10 cellular contexts compared by ENCODE assay signal in the genomic region with DNA sequence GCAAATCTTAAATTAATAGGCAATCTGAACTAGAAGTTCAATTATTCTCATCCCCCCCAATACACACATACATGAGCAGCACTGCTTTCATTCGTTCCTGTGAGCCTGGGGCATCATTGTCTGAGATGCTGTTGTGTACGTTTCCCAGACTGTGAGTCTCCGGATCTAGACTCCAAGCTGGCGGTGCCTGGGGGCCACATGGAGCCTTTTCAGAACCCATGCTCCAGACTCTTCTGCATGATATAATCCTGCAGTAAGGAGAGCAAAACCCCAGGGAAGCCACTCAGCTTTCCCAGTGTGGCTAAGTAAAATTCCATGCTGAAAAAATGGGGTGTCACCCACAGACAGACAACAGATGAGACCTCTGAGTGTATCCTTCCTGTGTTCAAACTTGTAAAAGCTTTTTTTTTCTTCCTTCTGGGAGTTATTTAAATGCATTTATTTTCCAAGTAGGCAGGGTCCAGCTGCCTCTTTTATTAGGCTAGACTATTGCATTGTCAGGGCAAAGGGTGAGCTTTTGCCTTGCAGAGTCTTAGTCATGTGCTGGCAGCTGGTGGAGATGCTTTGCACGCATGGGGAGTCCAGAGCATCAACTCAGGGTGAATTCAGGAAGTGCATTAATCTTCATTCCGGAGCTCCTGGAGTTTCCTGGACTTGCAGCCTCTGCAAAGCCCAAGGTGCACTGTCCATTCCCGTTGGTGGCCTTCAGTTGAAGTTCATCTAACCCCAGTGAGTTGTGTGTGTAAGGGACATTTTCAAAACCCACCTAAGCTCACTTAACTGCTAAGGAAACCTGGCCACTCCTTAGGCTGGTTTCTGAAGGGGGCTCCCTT.
A peak's percentile ranks its signal among the peaks of the same experiment; 100 is the strongest.
DNase-seq lines count a peak whose midpoint lies in the region; ATAC-seq lines count a peak whose summit lies in the region.
"Had no signal": no experiment of that assay in that cellular context is flagged by ENCODE, and none has a peak within 500 bp of the region (broad histone marks: within the 10 kb centered on the region; RNA-seq: fewer than 3 reads in every experiment).

No MANE protein-coding gene starts in this region.

- peak; percentile 66 for DNase-seq in NCI-H226
- DNase-seq in hepatic stellate cell (ENCODE audit: low spot score): peak; percentile 82
- DNase-seq in stimulated activated CD4-positive, alpha-beta T cell treated with anti-CD3 and anti-CD28 coated beads, Interleukin-4, amount 100 ng/mL, for 1 hour: no peak
- DNase-seq in activated naive CD4-positive, alpha-beta T cell treated with anti-CD3 and anti-CD28 coated beads, Interleukin-2, amount 50 U/mL, for 16 hours: no peak
- DNase-seq in hippocampal formation (lab: John Stamatoyannopoulos, UW): no peak
- DNase-seq: GDM1 had no signal

- H3K4me2 ChIP-seq in BLaER1 treated with 17β-estradiol and CSF1 and Interleukin-3, amounts not matched to agents 10 nM and 100 nM: peak overlapping the region; percentile 50 to 90 (median 82)

- H4K20me1 ChIP-seq in BLaER1 treated with 17β-estradiol and CSF1 and Interleukin-3, amounts not matched to agents 10 nM and 100 nM: no peaks in the 10 kb centered on the region

- no peaks in the 10 kb centered on the region for H3K36me3 ChIP-seq in BLaER1 treated with 17β-estradiol and CSF1 and Interleukin-3, amounts not matched to agents 10 nM and 100 nM
- H3K36me3 ChIP-seq: gastrocnemius medialis had no signal

- peaks cover 0 to 10% (median 0%) of the 10 kb centered on the region in 11 experiments; a peak in 5 of 22 replicates for H3K9me3 ChIP-seq in BLaER1 treated with 17β-estradiol and CSF1 and Interleukin-3, amounts not matched to agents 10 nM and 100 nM (replicated peaks in 1 of 11)
- H3K9me3 ChIP-seq: gastrocnemius medialis had no signal

- peak overlapping the region in 10 of 11 experiments; percentile 22 to 91 (median 76); a peak in 18 of 22 replicates for H3K27ac ChIP-seq in BLaER1 treated with 17β-estradiol and CSF1 and Interleukin-3, amounts not matched to agents 10 nM and 100 nM
- H3K27ac ChIP-seq: gastrocnemius medialis had no signal

- ATAC-seq in GM21447 (IDR thresholded peaks at IDR 0.05; ENCODE audit: unreplicated experiment): peak; percentile 45
- ATAC-seq in HG03039 (IDR thresholded peaks at IDR 0.05; ENCODE audit: unreplicated experiment): no peak
- ATAC-seq: gastrocnemius medialis had no signal

- peak overlapping the region in 1 of 10 experiments; percentile 17; a peak in 2 of 20 replicates for H3K4me3 ChIP-seq in BLaER1 treated with 17β-estradiol and CSF1 and Interleukin-3, amounts not matched to agents 10 nM and 100 nM
- H3K4me3 ChIP-seq: gastrocnemius medialis had no signal

- H3K9ac ChIP-seq in BLaER1 treated with 17β-estradiol and CSF1 and Interleukin-3, amounts not matched to agents 10 nM and 100 nM: peak overlapping the region in 8 of 11 experiments; percentile 26 to 76 (median 68); a peak in 13 of 22 replicates

- H3K4me1 ChIP-seq in BLaER1 treated with 17β-estradiol and CSF1 and Interleukin-3, amounts not matched to agents 10 nM and 100 nM: peaks cover 50 to 100% (median 80%) of the 10 kb centered on the region in 10 experiments
- H3K4me1 ChIP-seq: gastrocnemius medialis had no signal

- H3K27me3 ChIP-seq in BLaER1 treated with 17β-estradiol and CSF1 and Interleukin-3, amounts not matched to agents 10 nM and 100 nM: no peaks in the 10 kb centered on the region
- H3K27me3 ChIP-seq: gastrocnemius medialis had no signal

Comparison
In these comparisons a context has a peak if more than half of its experiments do, and no peak if none do; other contexts are left out.
1. DNase-seq: peak in NCI-H226 (single experiment) and hepatic stellate cell (single experiment); none in stimulated activated CD4-positive, alpha-beta T cell treated with anti-CD3 and anti-CD28 coated beads, Interleukin-4, amount 100 ng/mL, for 1 hour (single experiment), activated naive CD4-positive, alpha-beta T cell treated with anti-CD3 and anti-CD28 coated beads, Interleukin-2, amount 50 U/mL, for 16 hours (single experiment) and hippocampal formation (0 of 2).